23 cellular contexts compared by ENCODE assay signal in genomic region chr19:43678512-43678911, GRCh38. TPM values are rescaled to one million over a fixed set of nuclear protein-coding genes. Genes with fewer than 3 reads are reported as not detected.
DNase-seq lines count a peak whose midpoint lies in the region; ATAC-seq, FAIRE-seq and TF ChIP-seq lines count a peak whose summit lies in the region.
"Had no signal": no experiment of that assay in that cellular context is flagged by ENCODE, and none has a peak within 500 bp of the region (broad histone marks: within the 10 kb centered on the region; RNA-seq: fewer than 3 reads in every experiment).

No MANE protein-coding gene starts in this region.

- H3K9me3 Mint-ChIP-seq in type B pancreatic cell = no peaks in the 10 kb centered on the region
- H3K9me3 Mint-ChIP-seq: CD8-positive, alpha-beta T cell had no signal

- no peaks in the 10 kb centered on the region for H3K9me3 ChIP-seq in left ventricle myocardium inferior (replicated peaks)
- H3K9me3 ChIP-seq in mucosa of rectum (ENCODE audit: control insufficient read depth in 2 of 2, low read length in 2 of 2) = no peaks in the 10 kb centered on the region
- H3K9me3 ChIP-seq: BLaER1 treated with 17β-estradiol and CSF1 and Interleukin-3, amounts not matched to agents 10 nM and 100 nM; HAP-1 had no signal

- H3K36me3 Mint-ChIP-seq in type B pancreatic cell = no peaks in the 10 kb centered on the region
- H3K36me3 Mint-ChIP-seq: CD8-positive, alpha-beta T cell had no signal

- TF ChIP-seq CTCF in left ventricle myocardium inferior (IDR thresholded peaks at IDR 0.05; ENCODE audit: borderline replicate concordance) (no peak), type B pancreatic cell (conservative IDR thresholded peaks at IDR 0.05) (no peak)

- peaks cover 15% of the 10 kb centered on the region for H3K4me1 Mint-ChIP-seq in type B pancreatic cell (ENCODE audit: unreplicated experiment)

- H3K27ac ChIP-seq in left ventricle myocardium inferior (replicated peaks) (no peak overlapping the region), caudate nucleus (ENCODE audit: low read depth, low read length) (peak overlapping the region; percentile 55), mucosa of rectum (ENCODE audit: low read depth in 2 of 2, low read length in 2 of 2) (peak overlapping the region; percentile 90 to 92)
- H3K27ac ChIP-seq: BLaER1 treated with 17β-estradiol and CSF1 and Interleukin-3, amounts not matched to agents 10 nM and 100 nM; GM23248 had no signal

- H3K4me3 Mint-ChIP-seq in type B pancreatic cell = no peak overlapping the region
- H3K4me3 Mint-ChIP-seq: B cell; CD8-positive, alpha-beta T cell had no signal

- no peaks in the 10 kb centered on the region for H3K36me3 ChIP-seq in left ventricle myocardium inferior
- H3K36me3 ChIP-seq in mucosa of rectum (ENCODE audit: control insufficient read depth in 2 of 2, insufficient read depth in 2 of 2, low read length in 2 of 2) = no peaks in the 10 kb centered on the region
- H3K36me3 ChIP-seq: BLaER1 treated with 17β-estradiol and CSF1 and Interleukin-3, amounts not matched to agents 10 nM and 100 nM; HAP-1 had no signal

- peak; percentile 52 for ATAC-seq in left ventricle myocardium superior
- ATAC-seq: CD8-positive, alpha-beta T cell had no signal

- intact Hi-C loops in left ventricle myocardium superior (cut with micrococcal nuclease) = no loop called here
- intact Hi-C loops in left ventricle myocardium inferior (cut with micrococcal nuclease) = no loop called here

- DNase-seq in left ventricle myocardium superior = no peak
- no peak for DNase-seq in left ventricle myocardium inferior
- peak in 18 of 61 donors; percentile 1 to 79 (median 20) for DNase-seq in caudate nucleus (lab: John Stamatoyannopoulos, UW)
- no peak for DNase-seq in type B pancreatic cell (ENCODE audit: extremely low spot score, unreplicated experiment)
- DNase-seq in T1000 (lab: John Stamatoyannopoulos, UW) = no peak
- no peak for DNase-seq in Ammon's horn (ENCODE audit: low spot score)
- no peak for DNase-seq in urothelium cell line (ENCODE audit: low spot score)
- DNase-seq: 8988T; Calu3; CD8-positive, alpha-beta T cell; DMS79 treated with DMSO at 0.1 percent for 48 hours; EL; GM23248; IMR-90 had no signal

- no peak for FAIRE-seq in urothelium cell line (lab: Jason Lieb, UNC)
- FAIRE-seq: GM12878 had no signal

- no peaks in the 10 kb centered on the region for H3K27me3 ChIP-seq in left ventricle myocardium inferior (ENCODE audit: low read depth)
- H3K27me3 ChIP-seq in mucosa of rectum (ENCODE audit: control insufficient read depth in 2 of 2, insufficient read depth in 2 of 2, low read length in 2 of 2) = no peaks in the 10 kb centered on the region
- H3K27me3 ChIP-seq: BLaER1 treated with 17β-estradiol and CSF1 and Interleukin-3, amounts not matched to agents 10 nM and 100 nM had no signal

- H3K4me1 ChIP-seq in left ventricle myocardium inferior (no peaks in the 10 kb centered on the region), mucosa of rectum (ENCODE audit: control insufficient read depth in 2 of 2, insufficient read depth in 2 of 2, low read length in 2 of 2) (peaks cover 13 to 26% of the 10 kb centered on the region in 2 donors)
- H3K4me1 ChIP-seq: HAP-1 had no signal

- H3K9ac ChIP-seq in mucosa of rectum (ENCODE audit: low read depth in 1 of 2, low read length in 2 of 2) = no peak overlapping the region
- H3K9ac ChIP-seq: BLaER1 treated with 17β-estradiol and CSF1 and Interleukin-3, amounts not matched to agents 10 nM and 100 nM; GM23248 had no signal

- H3K27me3 Mint-ChIP-seq in type B pancreatic cell = peaks cover 8% of the 10 kb centered on the region

- peak overlapping the region; percentile 75 for H3K27ac Mint-ChIP-seq in type B pancreatic cell
- H3K27ac Mint-ChIP-seq: B cell; CD8-positive, alpha-beta T cell had no signal

- no peak overlapping the region for H3K4me3 ChIP-seq in left ventricle myocardium inferior
- no peak overlapping the region for H3K4me3 ChIP-seq in mucosa of rectum (ENCODE audit: low read length in 2 of 2)
- H3K4me3 ChIP-seq: BLaER1 treated with 17β-estradiol and CSF1 and Interleukin-3, amounts not matched to agents 10 nM and 100 nM; GM12878; GM23248; HAP-1 had no signal

RNA-seq across cellular contexts. Expression of gene PLAUR, which starts 8.5 kb away (rescaled TPM):
- total RNA-seq in left ventricle myocardium superior (5.1 TPM), left ventricle myocardium inferior (3.5 TPM), type B pancreatic cell (ENCODE audit: low replicate concordance) (18.7 and 32.1 TPM in 2 replicates)

RNA-seq across cellular contexts. Expression of gene IRGC, which starts 37.4 kb away (rescaled TPM):
- total RNA-seq in left ventricle myocardium superior (not detected), left ventricle myocardium inferior (not detected), type B pancreatic cell (ENCODE audit: low replicate concordance) (not detected in 2 replicates)
- total RNA-seq: A673; B cell; Calu3; CD8-positive, alpha-beta T cell; G401; GM12878; GM23248; H4; HT1080; IMR-90 had no signal

RNA-seq across cellular contexts. Expression of gene CADM4, which starts 38.9 kb away (rescaled TPM):
- total RNA-seq in left ventricle myocardium superior = 10.5 TPM
- total RNA-seq in left ventricle myocardium inferior = 6.9 TPM
- 28.2 and 37.9 TPM in 2 replicates for total RNA-seq in type B pancreatic cell (ENCODE audit: low replicate concordance)

RNA-seq across cellular contexts. Expression of gene ZNF428, which starts 59.1 kb away (rescaled TPM):
- total RNA-seq in left ventricle myocardium superior (38.6 TPM), left ventricle myocardium inferior (32.3 TPM), type B pancreatic cell (ENCODE audit: low replicate concordance) (31.4 and 76.9 TPM in 2 replicates)
